28 cellular contexts compared by ENCODE assay signal in genomic region chr7:128157906-128158305, GRCh38.
"Had no signal": no experiment of that assay in that cellular context is flagged by ENCODE, and none has a peak within 500 bp of the region (broad histone marks: within the 10 kb centered on the region; RNA-seq: fewer than 3 reads in every experiment).

No MANE protein-coding gene starts in this region.

- H3K4me3 Mint-ChIP-seq: activated CD4-positive, alpha-beta memory T cell treated with anti-CD3 and anti-CD28 coated beads, Interleukin-2, amount 10 ng/mL, durations not matched to agents 7 days and 5 days; activated CD4-positive, alpha-beta T cell treated with anti-CD3 and anti-CD28 coated beads for 36 hours; activated CD4-positive, alpha-beta T cell treated with anti-CD3 and anti-CD28 coated beads, Interleukin-2, amount 10 ng/mL, durations not matched to agents 24 days and 14 days; activated naive CD8-positive, alpha-beta T cell; activated T-cell treated with anti-CD3 and anti-CD28 coated beads, Interleukin-2, amount 50 U/mL, for 4 hours; activated T-helper 17 cell treated with anti-CD3 and anti-CD28 coated beads, Interleukin-2, amount 50 U/mL, for 72 hours; effector memory CD8-positive, alpha-beta T cell; T-cell; T-helper 1 cell treated with Interleukin-12 subunit alpha and Interleukin-12 subunit beta and Interleukin-4 antibody, amounts not matched to agents 30 μg/mL and 1 μg/mL, for 36 hours had no signal

- H3K9me3 ChIP-seq: body of pancreas, esophagus squamous epithelium, heart left ventricle had no signal

- H3K27ac ChIP-seq: body of pancreas, epithelial cell of prostate, esophagus squamous epithelium, heart left ventricle had no signal

- H3K4me1 Mint-ChIP-seq: activated CD4-positive, alpha-beta memory T cell treated with anti-CD3 and anti-CD28 coated beads, Interleukin-2, amount 10 ng/mL, durations not matched to agents 7 days and 5 days; activated CD4-positive, alpha-beta T cell treated with anti-CD3 and anti-CD28 coated beads for 36 hours; activated CD4-positive, alpha-beta T cell treated with anti-CD3 and anti-CD28 coated beads, Interleukin-2, amount 10 ng/mL, durations not matched to agents 24 days and 14 days; activated T-helper 17 cell treated with anti-CD3 and anti-CD28 coated beads, Interleukin-2, amount 50 U/mL, for 72 hours; T-cell had no signal

- H3K4me1 ChIP-seq: body of pancreas, esophagus squamous epithelium, heart left ventricle had no signal

- DNase-seq: activated CD4-positive, alpha-beta memory T cell treated with anti-CD3 and anti-CD28 coated beads, Interleukin-2, amount 10 ng/mL, durations not matched to agents 7 days and 5 days; activated CD4-positive, alpha-beta T cell treated with anti-CD3 and anti-CD28 coated beads for 36 hours; activated CD4-positive, alpha-beta T cell treated with anti-CD3 and anti-CD28 coated beads, Interleukin-2, amount 10 ng/mL, durations not matched to agents 24 days and 14 days; activated CD4-positive, CD25-positive, alpha-beta regulatory T cell; activated CD4-positive, CD25-positive, alpha-beta regulatory T cell treated with anti-CD3 and anti-CD28 coated beads, Interleukin-2, amount 50 U/mL, for 72 hours; activated effector memory CD4-positive, alpha-beta T cell treated with Interleukin-2 at 50 U/mL for 16 hours; activated gamma-delta T cell treated with Interleukin-2 at 50 U/mL for 16 hours; activated naive CD4-positive, alpha-beta T cell treated with anti-CD3 and anti-CD28 coated beads, Interleukin-2, amount 50 U/mL, for 16 hours; activated naive CD4-positive, alpha-beta T cell treated with Interleukin-2 at 50 U/mL for 16 hours; activated T-cell treated with anti-CD3 and anti-CD28 coated beads, Interleukin-2, amount 50 U/mL, for 4 hours; amniotic stem cell; aorta; body of pancreas; caudate nucleus; effector memory CD8-positive, alpha-beta T cell; esophagus squamous epithelium; heart left ventricle; SW 1271; T-cell had no signal

- H3K27ac Mint-ChIP-seq: activated CD4-positive, alpha-beta memory T cell treated with anti-CD3 and anti-CD28 coated beads, Interleukin-2, amount 10 ng/mL, durations not matched to agents 7 days and 5 days; activated CD4-positive, alpha-beta T cell treated with anti-CD3 and anti-CD28 coated beads for 36 hours; activated CD4-positive, alpha-beta T cell treated with anti-CD3 and anti-CD28 coated beads, Interleukin-2, amount 10 ng/mL, durations not matched to agents 24 days and 14 days; activated naive CD8-positive, alpha-beta T cell; activated T-helper 17 cell treated with anti-CD3 and anti-CD28 coated beads, Interleukin-2, amount 50 U/mL, for 72 hours; effector memory CD8-positive, alpha-beta T cell; T-cell; T-helper 1 cell treated with Interleukin-12 subunit alpha and Interleukin-12 subunit beta and Interleukin-4 antibody, amounts not matched to agents 30 μg/mL and 1 μg/mL, for 36 hours had no signal

- H3K4me3 ChIP-seq: body of pancreas, dorsolateral prefrontal cortex, esophagus squamous epithelium, heart left ventricle had no signal

- H3K36me3 ChIP-seq: esophagus squamous epithelium, heart left ventricle had no signal

- H3K9me3 Mint-ChIP-seq: activated CD4-positive, alpha-beta memory T cell treated with anti-CD3 and anti-CD28 coated beads, Interleukin-2, amount 10 ng/mL, durations not matched to agents 7 days and 5 days; activated CD4-positive, alpha-beta T cell treated with anti-CD3 and anti-CD28 coated beads, Interleukin-2, amount 10 ng/mL, durations not matched to agents 24 days and 14 days; activated T-cell treated with anti-CD3 and anti-CD28 coated beads, Interleukin-2, amount 50 U/mL, for 4 hours; activated T-helper 17 cell treated with anti-CD3 and anti-CD28 coated beads, Interleukin-2, amount 50 U/mL, for 72 hours; effector memory CD8-positive, alpha-beta T cell; T-helper 1 cell treated with Interleukin-12 subunit alpha and Interleukin-12 subunit beta and Interleukin-4 antibody, amounts not matched to agents 30 μg/mL and 1 μg/mL, for 36 hours had no signal

- FAIRE-seq: colon, endometrium, endothelial cell of umbilical vein, frontal cortex had no signal

- H3K36me3 Mint-ChIP-seq: activated naive CD8-positive, alpha-beta T cell; T-cell had no signal

- H3K27me3 ChIP-seq: body of pancreas had no signal
